Comparison of ENCODE assay signal across 12 cellular contexts in the genomic region with DNA sequence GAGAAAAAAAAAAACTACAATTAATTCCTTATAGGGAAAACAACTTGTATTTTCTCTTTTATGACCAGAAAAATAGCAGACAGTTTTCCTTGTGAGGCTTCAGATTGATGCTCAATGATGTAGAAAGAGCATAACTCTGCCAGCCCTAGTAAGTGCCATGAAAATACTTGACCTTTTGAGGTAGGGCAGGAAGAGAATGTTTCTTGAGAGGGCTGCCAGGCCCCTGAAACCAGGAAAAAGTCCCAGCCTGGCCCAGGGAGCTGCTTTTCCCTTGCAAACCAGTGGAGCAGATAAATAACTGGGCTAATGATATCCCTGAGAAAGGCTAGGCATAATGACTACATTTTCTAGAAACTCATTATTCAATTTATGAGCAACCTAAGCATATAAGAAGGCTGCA.
"Had no signal": no experiment of that assay in that cellular context is flagged by ENCODE, and none has a peak within 500 bp of the region (broad histone marks: within the 10 kb centered on the region; RNA-seq: fewer than 3 reads in every experiment).

No MANE protein-coding gene starts in this region.

- H3K4me3 ChIP-seq: pancreas had no signal

- H3K9me3 ChIP-seq: pancreas had no signal

- H3K36me3 ChIP-seq: pancreas had no signal

- DNase-seq: activated CD4-positive, alpha-beta T cell treated with anti-CD3 and anti-CD28 coated beads, Interleukin-2, amount 50 U/mL, for 4 hours; activated CD4-positive, CD25-positive, alpha-beta regulatory T cell treated with anti-CD3 and anti-CD28 coated beads, Interleukin-2, amount 50 U/mL, for 72 hours; activated effector memory CD4-positive, alpha-beta T cell treated with anti-CD3 and anti-CD28 coated beads, Interleukin-2, amount 50 U/mL, for 16 hours; activated T-cell treated with anti-CD3 and anti-CD28 coated beads, Interleukin-2, amount 50 U/mL, for 4 hours; islet precursor cell; pancreas; stimulated activated CD4-positive, alpha-beta T cell treated with anti-CD3 and anti-CD28 coated beads, Interleukin-15, amount 100 ng/mL, for 24 hours; stimulated activated CD4-positive, alpha-beta T cell treated with anti-CD3 and anti-CD28 coated beads, Interleukin-4, amount 100 ng/mL, for 4 hours; stimulated activated naive CD8-positive, alpha-beta T cell treated with anti-CD3 and anti-CD28 coated beads, Interleukin-15, amount 100 ng/mL, for 72 hours had no signal

- FAIRE-seq: bronchial epithelial cell, colon, frontal cortex, pancreas had no signal

- H3K27me3 ChIP-seq: pancreas had no signal

- H3K27ac ChIP-seq: pancreas had no signal
